Comparison of ENCODE assay signal across 12 cellular contexts in genomic region chr1:40981702-40982448, GRCh38. TPM values are rescaled to one million over a fixed set of nuclear protein-coding genes. Genes with fewer than 3 reads are reported as not detected.
DNase-seq lines count a peak whose midpoint lies in the region; TF ChIP-seq lines count a peak whose summit lies in the region.
"Had no signal": no experiment of that assay in that cellular context is flagged by ENCODE, and none has a peak within 500 bp of the region (broad histone marks: within the 10 kb centered on the region; RNA-seq: fewer than 3 reads in every experiment).

No MANE protein-coding gene starts in this region.

- H3K4me2 ChIP-seq in parathyroid adenoma (ENCODE audit: low read length): peak overlapping the region; percentile 77

- no peak for TF ChIP-seq CTCF in GM06990 (IDR thresholded peaks at IDR 0.05; ENCODE audit: insufficient read depth, low read length, poor library complexity, severe bottlenecking)
- TF ChIP-seq CTCF in endodermal cell (conservative IDR thresholded peaks at IDR 0.05): no peak
- no peak for TF ChIP-seq CTCF in parathyroid adenoma (IDR thresholded peaks at IDR 0.05)

- 80 to 82% methylated on average over 7 to 13 of the region's 13 CpGs for WGBS in endodermal cell (ENCODE audit: insufficient coverage in 1 of 2, insufficient read length in 1 of 2), 2 experiments

- H3K27me3 ChIP-seq in GM06990 (replicated peaks; ENCODE audit: control insufficient read depth, insufficient read depth, low read length) (no peaks in the 10 kb centered on the region), endodermal cell (ENCODE audit: control insufficient read depth, insufficient read depth, low read length, poor library complexity, severe bottlenecking) (no peaks in the 10 kb centered on the region), parathyroid adenoma (ENCODE audit: control insufficient read depth, insufficient read depth, low read length) (no peaks in the 10 kb centered on the region)

- H3K36me3 ChIP-seq in GM06990 (ENCODE audit: control insufficient read depth, insufficient read depth, low read length) (peaks cover 14% of the 10 kb centered on the region), endodermal cell (ENCODE audit: control insufficient read depth, insufficient read depth, low read length) (peaks cover 43% of the 10 kb centered on the region), parathyroid adenoma (ENCODE audit: control insufficient read depth, insufficient read depth, low read length) (no peaks in the 10 kb centered on the region)

- peak overlapping the region; percentile 81 for H3K4me3 Mint-ChIP-seq in endodermal cell

- H3K9me3 Mint-ChIP-seq in endodermal cell: no peaks in the 10 kb centered on the region

- H3K4me3 ChIP-seq in GM06990 (replicated peaks; ENCODE audit: low read depth, low read length) (peak overlapping the region; percentile 19), endodermal cell (ENCODE audit: low read length) (peak overlapping the region; percentile 84), parathyroid adenoma (ENCODE audit: low read depth, low read length) (peak overlapping the region; percentile 63)

- peak overlapping the region; percentile 41 for H3K27ac Mint-ChIP-seq in endodermal cell

- H3K4me1 ChIP-seq in endodermal cell (ENCODE audit: control insufficient read depth, insufficient read depth, low read length) (peaks cover 7% of the 10 kb centered on the region), parathyroid adenoma (peaks cover 6% of the 10 kb centered on the region)

- no peak for DNase-seq in GM06990 (ENCODE audit: extremely low read depth, insufficient read length)
- peak; percentile 49 for DNase-seq in OCI-M1 (lab: John Stamatoyannopoulos, UW)
- DNase-seq in endodermal cell: no peak
- no peak for DNase-seq in GM19238 (ENCODE audit: insufficient read length, low spot score)
- no peak for DNase-seq in NCI-H1048 (lab: John Stamatoyannopoulos, UW)
- DNase-seq in activated CD4-positive, alpha-beta T cell treated with anti-CD3 and anti-CD28 coated beads for 48 hours: no peak
- no peak for DNase-seq in GDM1 (lab: John Stamatoyannopoulos, UW)
- DNase-seq: NCI-H2029 treated with DMSO at 0.1 percent for 48 hours; psoas muscle; stimulated activated naive CD4-positive, alpha-beta T cell treated with Interleukin-2 at 50 U/mL for 16 hours; WERI-Rb-1 had no signal

- peaks cover 33% of the 10 kb centered on the region for H3K36me3 Mint-ChIP-seq in endodermal cell (ENCODE audit: low read depth)

- no peak overlapping the region for H2AFZ ChIP-seq in parathyroid adenoma

- no peaks in the 10 kb centered on the region for H3K27me3 Mint-ChIP-seq in endodermal cell (ENCODE audit: insufficient read depth)

- no peaks in the 10 kb centered on the region for H3K9me3 ChIP-seq in endodermal cell (ENCODE audit: control insufficient read depth, low read length)
- no peaks in the 10 kb centered on the region for H3K9me3 ChIP-seq in parathyroid adenoma (ENCODE audit: control insufficient read depth, low read length)
- H3K9me3 ChIP-seq: psoas muscle had no signal

- H3K9ac ChIP-seq in endodermal cell (ENCODE audit: extremely low read depth, low read length, poor library complexity, severe bottlenecking) (no peak overlapping the region), parathyroid adenoma (no peak overlapping the region)

- H3K4me1 Mint-ChIP-seq in endodermal cell: peaks cover 27% of the 10 kb centered on the region

- H3K79me2 ChIP-seq in parathyroid adenoma: no peaks in the 10 kb centered on the region

- H3K27ac ChIP-seq in endodermal cell (ENCODE audit: low read depth, low read length) (no peak overlapping the region), parathyroid adenoma (peak overlapping the region; percentile 70)
- H3K27ac ChIP-seq: psoas muscle had no signal

RNA-seq across cellular contexts. Expression of gene CTPS1, which starts 2.4 kb away (rescaled TPM):
- total RNA-seq in endodermal cell: 10 to 100 TPM; 79.9 to 84.0 TPM
- polyA plus RNA-seq in endodermal cell (2013, experiment 1 of 2): 70.3 TPM
- 64.4 TPM for polyA plus RNA-seq in endodermal cell (2013, experiment 2 of 2)

RNA-seq across cellular contexts. Expression of gene SLFNL1, which starts 39.6 kb away (rescaled TPM):
- total RNA-seq in endodermal cell: under 1 TPM in 1 of 2 donors, not detected in 1; 0.15 TPM
- 0.18 TPM for polyA plus RNA-seq in endodermal cell (2013, experiment 1 of 2)
- polyA plus RNA-seq in endodermal cell (2013, experiment 2 of 2): 0.08 TPM

Comparison
In these comparisons a context has a peak if more than half of its experiments do, and no peak if none do; other contexts are left out.
1. H3K4me3 ChIP-seq: peak in every context shown above with its lines; median percentile 84 in endodermal cell; 63 in parathyroid adenoma; 19 in GM06990.